ENCODE assay signal across 8 cellular contexts in the genomic region with DNA sequence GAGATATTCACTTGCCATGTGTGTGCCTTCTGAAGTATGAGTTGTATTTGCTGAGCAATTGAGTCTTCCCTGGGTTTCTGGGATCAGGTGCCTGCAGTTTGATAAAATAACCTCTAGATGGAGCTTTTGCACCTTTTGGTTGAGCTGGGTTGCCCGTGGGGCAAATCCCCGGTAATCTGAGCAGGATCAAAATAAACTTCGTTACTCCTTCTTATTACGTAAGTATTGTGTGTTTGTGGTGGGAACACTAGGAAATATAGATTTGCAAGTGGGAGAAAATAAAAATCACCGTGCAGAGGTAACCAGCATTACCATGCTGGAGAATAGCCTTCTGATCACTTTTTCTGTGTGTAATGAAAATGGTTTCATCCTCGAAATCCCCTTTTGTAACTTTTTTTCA.
DNase-seq lines count a peak whose midpoint lies in the region; ATAC-seq and TF ChIP-seq lines count a peak whose summit lies in the region.

No MANE protein-coding gene starts in this region.

- DNase-seq in BJ (ENCODE audit: low read depth) (no peak), HCEC 1CT (peak; percentile 25), RPMI8226 (peak; percentile 45), glomerular visceral epithelial cell (ENCODE audit: extremely low spot score) (peak; percentile 12), middle frontal gyrus (ENCODE audit: extremely low spot score, low spot score) (no peak)

- POLR2A ChIA-PET in BJ (lab: Charles Lee): no interaction called here

- CTCF ChIA-PET in BJ (lab: Yijun Ruan, JAX): interaction anchor here (0.6 to 1.4 kb wide), 5 partner anchors 11 to 293 kb away, joined by 3 to 6 read pairs (median 4); no protein-coding TSS in a partner anchor

- ATAC-seq in GM21723 (IDR thresholded peaks at IDR 0.05; ENCODE audit: unreplicated experiment) (no peak), GM18870 (IDR thresholded peaks at IDR 0.05; ENCODE audit: unreplicated experiment) (no peak), GM19023 (IDR thresholded peaks at IDR 0.05; ENCODE audit: unreplicated experiment) (no peak)

- peak; percentile 59 for TF ChIP-seq CTCF in BJ (IDR thresholded peaks at IDR 0.05; ENCODE audit: insufficient read depth, low read depth, low read length)

- H3K27me3 ChIP-seq in BJ (ENCODE audit: control insufficient read depth, insufficient read depth, low read length): no peaks in the 10 kb centered on the region

- H3K4me3 ChIP-seq in BJ (ENCODE audit: low read depth, low read length): no peak overlapping the region

- no peaks in the 10 kb centered on the region for H3K36me3 ChIP-seq in BJ (ENCODE audit: control insufficient read depth, insufficient read depth, low read length)

Comparison
In these comparisons a context has a peak if more than half of its experiments do, and no peak if none do; other contexts are left out.
1. DNase-seq: peak in HCEC 1CT (single experiment), RPMI8226 (single experiment) and glomerular visceral epithelial cell (single experiment); none in BJ (single experiment) and middle frontal gyrus (single experiment).